27 cellular contexts compared by ENCODE assay signal in the genomic region with DNA sequence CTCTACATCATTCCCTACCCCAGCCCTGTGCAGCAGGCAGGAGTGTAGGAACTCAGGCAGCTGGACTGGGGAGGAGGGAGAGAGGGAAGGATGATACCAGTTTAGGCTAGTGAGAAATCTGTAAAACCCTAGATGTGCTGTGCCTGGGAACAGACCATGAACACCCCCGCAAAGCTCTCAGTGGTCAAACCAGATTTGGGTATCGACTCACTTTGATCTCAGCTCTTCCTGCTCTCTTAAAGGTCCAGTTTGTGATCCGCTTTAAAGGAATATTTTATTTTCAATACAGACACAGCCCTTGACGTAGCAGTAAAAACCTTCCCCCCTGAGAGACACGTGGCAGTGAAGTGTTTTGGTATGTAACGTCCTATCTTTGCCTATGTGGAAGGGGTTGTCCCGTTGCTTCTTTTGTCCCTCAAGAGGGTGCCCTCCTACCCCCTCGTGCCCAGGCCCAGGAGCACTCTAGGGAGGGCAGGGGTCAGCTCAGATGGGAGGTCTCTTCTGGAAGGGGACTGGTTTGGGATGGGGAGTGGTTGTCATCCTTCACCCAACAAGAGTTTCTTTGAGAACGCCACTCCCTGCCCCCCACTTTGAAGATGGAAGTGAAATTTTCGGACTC. TPM values are rescaled to one million over a fixed set of nuclear protein-coding genes. Genes with fewer than 3 reads are reported as not detected.
DNase-seq lines count a peak whose midpoint lies in the region; ATAC-seq and TF ChIP-seq lines count a peak whose summit lies in the region.
"Had no signal": no experiment of that assay in that cellular context is flagged by ENCODE, and none has a peak within 500 bp of the region (broad histone marks: within the 10 kb centered on the region; RNA-seq: fewer than 3 reads in every experiment).

No MANE protein-coding gene starts in this region.

- DNase-seq in cardiac muscle cell (ENCODE audit: low read depth in 1 of 2, low spot score in 1 of 2): no peak
- no peak for DNase-seq in heart left ventricle
- DNase-seq in osteoblast (ENCODE audit: insufficient read length, low spot score, missing footprints): peak; percentile 60
- DNase-seq in upper lobe of right lung: no peak
- no peak for DNase-seq in COLO829 (ENCODE audit: low spot score)
- DNase-seq: activated CD4-positive, alpha-beta T cell treated with anti-CD3 and anti-CD28 coated beads, Interleukin-2, amount 50 U/mL, for 48 hours; activated CD4-positive, CD25-positive, alpha-beta regulatory T cell treated with anti-CD3 and anti-CD28 coated beads, Interleukin-2, amount 50 U/mL, for 72 hours; activated gamma-delta T cell treated with Interleukin-2 at 50 U/mL for 16 hours; activated T-cell treated with anti-CD3 and anti-CD28 coated beads, Interleukin-2, amount 50 U/mL, for 48 hours; CD4-positive, CD25-positive, alpha-beta regulatory T cell; foreskin melanocyte; GOT3; HFFc6; kidney glomerular epithelial cell; mammary epithelial cell; MG63; NCI-H1105 treated with DMSO at 0.1 percent for 48 hours; NCI-H1930; Right ventricle myocardium superior had no signal

- no peaks in the 10 kb centered on the region for H3K9me3 ChIP-seq in cardiac muscle cell (ENCODE audit: low read depth)
- H3K9me3 ChIP-seq in heart left ventricle: no peaks in the 10 kb centered on the region
- H3K9me3 ChIP-seq in osteoblast (ENCODE audit: low read depth, low read length): no peaks in the 10 kb centered on the region
- no peaks in the 10 kb centered on the region for H3K9me3 ChIP-seq in upper lobe of right lung
- H3K9me3 ChIP-seq: MG63 had no signal

- H3K36me3 ChIP-seq in cardiac muscle cell (no peaks in the 10 kb centered on the region), heart left ventricle (no peaks in the 10 kb centered on the region), osteoblast (ENCODE audit: insufficient read depth, low read length) (no peaks in the 10 kb centered on the region), upper lobe of right lung (no peaks in the 10 kb centered on the region)
- H3K36me3 ChIP-seq: MG63, neural progenitor cell had no signal

- H3K4me3 ChIP-seq in cardiac muscle cell (no peak overlapping the region), heart left ventricle (no peak overlapping the region), osteoblast (ENCODE audit: insufficient read depth, low read length) (no peak overlapping the region), upper lobe of right lung (no peak overlapping the region)
- H3K4me3 ChIP-seq: MG63, neural progenitor cell had no signal

- TF ChIP-seq CTCF in cardiac muscle cell (IDR thresholded peaks at IDR 0.05; ENCODE audit: low read depth, low read length) (no peak), heart left ventricle (IDR thresholded peaks at IDR 0.05) (no peak), osteoblast (IDR thresholded peaks at IDR 0.05; ENCODE audit: extremely low read depth, low read depth, low read length) (no peak), upper lobe of right lung (IDR thresholded peaks at IDR 0.05) (no peak)

- H3K4me1 ChIP-seq in cardiac muscle cell (ENCODE audit: low read depth) (peaks cover 68% of the 10 kb centered on the region), heart left ventricle (peaks cover 0 to 35% (median 2%) of the 10 kb centered on the region in 12 donors), osteoblast (ENCODE audit: insufficient read depth, low read length) (no peaks in the 10 kb centered on the region), upper lobe of right lung (no peaks in the 10 kb centered on the region)

- ATAC-seq in heart left ventricle (no peak), upper lobe of right lung (no peak), HG02763 (IDR thresholded peaks at IDR 0.05; ENCODE audit: unreplicated experiment) (no peak), HG02798 (IDR thresholded peaks at IDR 0.05; ENCODE audit: poor library complexity, unreplicated experiment) (no peak)
- ATAC-seq: stimulated activated memory B cell treated with anti-CD40 and anti-IgM and Interleukin-4, amounts not matched to agents 10 μg/mL and 1 μg/mL and 100 μg/mL, for 72 hours had no signal

- H3K27ac ChIP-seq in cardiac muscle cell (peak overlapping the region; percentile 22), heart left ventricle (peak overlapping the region in 3 of 12 donors; percentile 9 to 49 (median 17)), layer of hippocampus (ENCODE audit: low read depth, low read length) (peak overlapping the region; percentile 9), osteoblast (ENCODE audit: low read depth, low read length) (no peak overlapping the region), upper lobe of right lung (peak overlapping the region; percentile 14)
- H3K27ac ChIP-seq: 22Rv1, KMS-11, neural progenitor cell had no signal

- H3K27me3 ChIP-seq in cardiac muscle cell: no peaks in the 10 kb centered on the region
- H3K27me3 ChIP-seq in heart left ventricle: no peaks in the 10 kb centered on the region
- no peaks in the 10 kb centered on the region for H3K27me3 ChIP-seq in layer of hippocampus (ENCODE audit: control insufficient read depth, insufficient read depth, low read length)
- H3K27me3 ChIP-seq in osteoblast (ENCODE audit: insufficient read depth, low read length): no peaks in the 10 kb centered on the region
- H3K27me3 ChIP-seq in upper lobe of right lung: no peaks in the 10 kb centered on the region
- H3K27me3 ChIP-seq: MG63, neural progenitor cell had no signal

- no peaks in the 10 kb centered on the region for H4K20me1 ChIP-seq in osteoblast (ENCODE audit: insufficient read depth, low read length)

- H3K79me2 ChIP-seq in osteoblast (ENCODE audit: insufficient read depth, low read length): no peaks in the 10 kb centered on the region

- no peak overlapping the region for H3K4me2 ChIP-seq in osteoblast (ENCODE audit: insufficient read depth, low read length)
- H3K4me2 ChIP-seq: KMS-11, neural progenitor cell had no signal

- WGBS in heart left ventricle, 4 donors: 81 to 89% (median 85%) methylated on average over 10 of the region's 10 CpGs

- no peak for TF ChIP-seq POLR2A in heart left ventricle (IDR thresholded peaks at IDR 0.05)

- intact Hi-C loops in heart left ventricle (cut with DNase I) (loop anchor here in 2 of 10 donors (10.0 kb wide), 2 partner anchors 176 to 656 kb away; no protein-coding TSS in a partner anchor), upper lobe of right lung (cut with DNase I) (no loop called here)

- no peak overlapping the region for H2AFZ ChIP-seq in osteoblast (ENCODE audit: low read length)
- H2AFZ ChIP-seq: neural progenitor cell had no signal

RNA-seq across cellular contexts. Expression of a gene that starts 19.3 kb away (rescaled TPM):
- 228 and 273 TPM in 2 replicates for total RNA-seq in cardiac muscle cell
- 193 and 212 TPM in 2 replicates for polyA plus RNA-seq in cardiac muscle cell
- 10 to 100 TPM in 7 of 9 donors, 1 to 10 TPM in 2; 7.0 to 23.0 (median 13.6) TPM for total RNA-seq in heart left ventricle
- 10 to 100 TPM in 1 of 2 donors, 1 to 10 TPM in 1; 9.6 to 13.4 TPM for polyA plus RNA-seq in heart left ventricle
- total RNA-seq in osteoblast: 10.3 and 11.6 TPM in 2 replicates
- 122 TPM for total RNA-seq in upper lobe of right lung
- total RNA-seq: CD4-positive, CD25-positive, alpha-beta regulatory T cell; T-helper 2 cell treated with Interferon-gamma antibody and Interleukin-4, amounts not matched to agents 100 ng/mL and 5 ng/mL, for 36 hours had no signal
- polyA plus RNA-seq: CD4-positive, CD25-positive, alpha-beta regulatory T cell; mammary epithelial cell had no signal
